Comparison of ENCODE assay signal across 25 cellular contexts in the genomic region with DNA sequence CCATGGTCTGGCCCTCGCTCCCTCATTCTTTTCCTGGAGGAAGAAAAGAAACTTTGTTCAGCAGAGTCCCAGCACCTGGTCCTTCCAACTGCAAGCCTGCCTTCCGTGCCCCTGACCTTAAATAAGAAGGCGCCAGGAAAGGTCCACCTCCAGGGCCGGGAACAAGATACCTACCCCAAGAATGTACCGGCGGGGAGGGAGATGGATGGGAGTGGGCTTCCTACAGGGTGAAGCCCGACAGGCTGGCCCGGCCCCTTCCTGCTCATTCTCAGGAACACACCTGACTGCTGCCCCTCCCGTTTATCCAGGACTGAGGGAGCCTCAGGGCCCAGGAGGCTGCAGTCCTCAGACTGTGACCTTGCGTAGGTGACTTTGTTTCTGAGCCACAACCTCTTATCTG. TPM values are rescaled to one million over a fixed set of nuclear protein-coding genes. Genes with fewer than 3 reads are reported as not detected.
"Had no signal": no experiment of that assay in that cellular context is flagged by ENCODE, and none has a peak within 500 bp of the region (broad histone marks: within the 10 kb centered on the region; RNA-seq: fewer than 3 reads in every experiment).

No MANE protein-coding gene starts in this region.

- H3K9me3 ChIP-seq: esophagus muscularis mucosa, gastrocnemius medialis had no signal

- H3K4me3 ChIP-seq: coronary artery, dorsolateral prefrontal cortex, esophagus muscularis mucosa, gastrocnemius medialis had no signal

- H3K27ac ChIP-seq: brain microvascular endothelial cell, coronary artery, dorsolateral prefrontal cortex, foreskin keratinocyte, gastrocnemius medialis had no signal

- H3K27me3 ChIP-seq: brain microvascular endothelial cell, dorsolateral prefrontal cortex, foreskin keratinocyte had no signal

- DNase-seq: activated CD4-positive, alpha-beta memory T cell treated with anti-CD3 and anti-CD28 coated beads, Interleukin-2, amount 10 ng/mL, durations not matched to agents 7 days and 5 days; activated CD4-positive, alpha-beta T cell treated with anti-CD3 and anti-CD28 coated beads for 1 hour; activated CD4-positive, alpha-beta T cell treated with anti-CD3 and anti-CD28 coated beads for 4 hours; activated CD4-positive, alpha-beta T cell treated with anti-CD3 and anti-CD28 coated beads, Interleukin-2, amount 10 ng/mL, durations not matched to agents 7 days and 5 days; activated CD4-positive, alpha-beta T cell treated with anti-CD3 and anti-CD28 coated beads, Interleukin-2, amount 50 U/mL, for 4 hours; activated CD8-positive, alpha-beta memory T cell treated with anti-CD3 and anti-CD28 coated beads, Interleukin-2, amount 50 U/mL, for 48 hours; activated effector memory CD4-positive, alpha-beta T cell treated with Interleukin-2 at 50 U/mL for 16 hours; activated gamma-delta T cell treated with Interleukin-2 at 50 U/mL for 16 hours; activated naive CD4-positive, alpha-beta T cell treated with anti-CD3 and anti-CD28 coated beads, Interleukin-2, amount 50 U/mL, for 16 hours; activated naive CD4-positive, alpha-beta T cell treated with Interleukin-2 at 50 U/mL for 16 hours; activated T-cell treated with anti-CD3 and anti-CD28 coated beads, Interleukin-2, amount 50 U/mL, for 4 hours; amniotic stem cell; anterior cingulate cortex; brain microvascular endothelial cell; dorsolateral prefrontal cortex; effector memory CD4-positive, alpha-beta T cell; endodermal cell; erythroblast; foreskin keratinocyte; gastrocnemius medialis; T-helper 2 cell had no signal

- H3K4me1 ChIP-seq: foreskin keratinocyte, gastrocnemius medialis had no signal

- ATAC-seq: activated T-cell treated with anti-CD3 and anti-CD28 coated beads, Interleukin-2, amount 50 U/mL, for 4 hours; activated T-helper 17 cell treated with anti-CD3 and anti-CD28 coated beads, Interleukin-2, amount 50 U/mL, for 72 hours; foreskin keratinocyte; gastrocnemius medialis had no signal

- H3K36me3 ChIP-seq: brain microvascular endothelial cell, esophagus muscularis mucosa, gastrocnemius medialis had no signal

RNA-seq across cellular contexts. Expression of a gene that starts 27.3 kb away (rescaled TPM):
- total RNA-seq: activated CD4-positive, alpha-beta memory T cell treated with anti-CD3 and anti-CD28 coated beads, Interleukin-2, amount 10 ng/mL, durations not matched to agents 7 days and 5 days; T-helper 1 cell treated with Interleukin-12 subunit alpha and Interleukin-12 subunit beta and Interleukin-4 antibody, amounts not matched to agents 30 ng/mL and 1 ng/mL, for 36 hours had no signal
